9 cellular contexts compared by ENCODE assay signal in genomic region chr12:47903151-47903611, GRCh38. TPM values are rescaled to one million over a fixed set of nuclear protein-coding genes. Genes with fewer than 3 reads are reported as not detected.
A peak's percentile ranks its signal among the peaks of the same experiment; 100 is the strongest.
DNase-seq lines count a peak whose midpoint lies in the region; ATAC-seq and TF ChIP-seq lines count a peak whose summit lies in the region.
"Had no signal": no experiment of that assay in that cellular context is flagged by ENCODE, and none has a peak within 500 bp of the region (broad histone marks: within the 10 kb centered on the region; RNA-seq: fewer than 3 reads in every experiment).

No MANE protein-coding gene starts in this region.

- H3K36me3 Mint-ChIP-seq in IgD-negative memory B cell: no peaks in the 10 kb centered on the region

- H3K27ac ChIP-seq in substantia nigra (ENCODE audit: low read depth, low read length, poor library complexity, severe bottlenecking): no peak overlapping the region

- in situ Hi-C loops in astrocyte of the spinal cord (cut with HindIII; ENCODE audit: low sequenced_read_pairs): no loop called here

- H3K4me3 Mint-ChIP-seq in IgD-negative memory B cell: peak overlapping the region in 3 of 4 donors; percentile 36 to 81 (median 73)

- DNase-seq in EL (peak; percentile 68), astrocyte of the spinal cord (ENCODE audit: low read depth, low spot score) (peak; percentile 88), non-pigmented ciliary epithelial cell (ENCODE audit: low read depth) (peak; percentile 32), NCI-H1694 treated with DMSO at 0.1 percent for 48 hours (lab: John Stamatoyannopoulos, UW) (no peak), NCI-H2196 (lab: John Stamatoyannopoulos, UW; ENCODE audit: unreplicated experiment) (no peak), substantia nigra (lab: John Stamatoyannopoulos, UW) (no peak)
- DNase-seq: naive B cell had no signal

- ATAC-seq in HG02973 (IDR thresholded peaks at IDR 0.05; ENCODE audit: unreplicated experiment): no peak

- H3K4me3 ChIP-seq in astrocyte of the spinal cord (ENCODE audit: low read depth, low read length): peak overlapping the region; percentile 73

- H3K4me1 Mint-ChIP-seq in IgD-negative memory B cell: peaks cover 9 to 22% (median 16%) of the 10 kb centered on the region in 3 donors

- no peak overlapping the region for H3K27ac Mint-ChIP-seq in IgD-negative memory B cell

- TF ChIP-seq CTCF in astrocyte of the spinal cord (IDR thresholded peaks at IDR 0.05; ENCODE audit: low read depth, low read length): no peak

- peaks cover 18% of the 10 kb centered on the region for H3K27me3 Mint-ChIP-seq in IgD-negative memory B cell

- no peaks in the 10 kb centered on the region for H3K9me3 Mint-ChIP-seq in IgD-negative memory B cell
- H3K9me3 Mint-ChIP-seq: naive B cell had no signal

RNA-seq across cellular contexts. Expression of gene VDR, which starts 1.6 kb away (rescaled TPM):
- polyA plus RNA-seq in IgD-negative memory B cell: 0.61 TPM

Comparison
In these comparisons a context has a peak if more than half of its experiments do, and no peak if none do; other contexts are left out.
1. DNase-seq: peak in EL (single experiment), astrocyte of the spinal cord (single experiment) and non-pigmented ciliary epithelial cell (single experiment); none in NCI-H1694 treated with DMSO at 0.1 percent for 48 hours (single experiment), NCI-H2196 (single experiment) and substantia nigra (0 of 49).